Comparison of ENCODE assay signal across 11 cellular contexts in the genomic region with DNA sequence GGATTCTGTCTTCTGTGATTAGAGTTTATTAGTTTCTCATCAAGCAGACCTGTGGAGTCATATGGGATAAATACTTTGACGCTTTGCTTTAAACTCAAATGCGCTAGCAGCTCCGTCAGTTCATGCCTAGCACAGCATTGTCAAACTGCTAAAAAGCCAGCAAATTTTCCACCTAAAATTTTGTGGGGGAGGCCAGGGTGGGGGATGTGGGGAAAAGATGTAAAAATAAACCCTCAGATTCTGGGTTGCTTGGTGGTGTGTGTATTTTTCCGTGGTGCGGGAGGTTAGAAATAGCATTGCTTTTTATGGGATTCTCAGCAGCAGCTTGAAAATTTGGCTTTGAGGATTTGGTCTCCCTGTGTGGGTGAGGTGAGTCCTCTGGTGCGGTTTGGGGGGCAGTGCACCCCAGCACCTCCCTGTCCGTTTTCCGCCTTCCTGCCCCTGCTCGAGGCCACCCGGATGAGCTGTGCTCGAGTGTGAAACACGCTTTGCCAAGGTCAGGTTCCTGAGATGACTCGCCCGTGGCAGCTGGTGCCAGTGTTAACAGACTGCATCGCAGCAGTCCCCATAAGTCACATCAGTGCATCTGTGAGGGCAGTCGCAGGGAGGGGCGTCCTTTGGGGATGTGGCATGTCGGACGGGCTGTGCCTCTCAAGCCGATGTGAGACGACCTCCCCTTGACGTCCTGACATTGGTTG.
DNase-seq lines count a peak whose midpoint lies in the region; ATAC-seq and TF ChIP-seq lines count a peak whose summit lies in the region.
"Had no signal": no experiment of that assay in that cellular context is flagged by ENCODE, and none has a peak within 500 bp of the region (broad histone marks: within the 10 kb centered on the region; RNA-seq: fewer than 3 reads in every experiment).

No MANE protein-coding gene starts in this region.

- peaks cover 70% of the 10 kb centered on the region for H3K4me1 ChIP-seq in CD4-positive, CD25-positive, alpha-beta regulatory T cell (ENCODE audit: control insufficient read depth, insufficient read depth, low read length, poor library complexity, severe bottlenecking)
- H3K4me1 ChIP-seq in adrenal gland (replicated peaks in 1 of 2) = peaks cover 17 to 32% of the 10 kb centered on the region in 2 donors
- H3K4me1 ChIP-seq in SJCRH30 = no peaks in the 10 kb centered on the region
- peaks cover 0 to 6% (median 2%) of the 10 kb centered on the region in 4 donors for H3K4me1 ChIP-seq in transverse colon

- ATAC-seq in CD4-positive, CD25-positive, alpha-beta regulatory T cell (ENCODE audit: low read depth in 2 of 2) = peak; percentile 45 to 56

- in situ Hi-C loops in transverse colon (cut with MboI; ENCODE audit: low pct_ligation_motif_present in 1 of 4, low pct_unique_long_range_greater_than_20kb in 1 of 4, low sequenced_read_pairs in 3 of 4) = no loop called here

- peak overlapping the region; percentile 11 for H3K4me3 ChIP-seq in CD4-positive, CD25-positive, alpha-beta regulatory T cell (ENCODE audit: low read depth, low read length)
- H3K4me3 ChIP-seq in H7 (ENCODE audit: insufficient read depth, low read depth, low read length) (no peak overlapping the region), adrenal gland (no peak overlapping the region), SJCRH30 (no peak overlapping the region), transverse colon (no peak overlapping the region)
- H3K4me3 ChIP-seq: stomach had no signal

- no peaks in the 10 kb centered on the region for H3K27me3 ChIP-seq in CD4-positive, CD25-positive, alpha-beta regulatory T cell (ENCODE audit: control insufficient read depth, insufficient read depth, low read length)
- H3K27me3 ChIP-seq in H7 (ENCODE audit: control insufficient read depth, insufficient read depth, low read length) (no peaks in the 10 kb centered on the region), adrenal gland (no peaks in the 10 kb centered on the region), SJCRH30 (no peaks in the 10 kb centered on the region), transverse colon (no peaks in the 10 kb centered on the region)
- H3K27me3 ChIP-seq: neutrophil, stomach had no signal

- intact Hi-C loops in adrenal gland (cut with DNase I) (no loop called here), transverse colon (cut with DNase I; ENCODE audit: low total_unique reads) (no loop called here)

- H3K9me3 ChIP-seq in CD4-positive, CD25-positive, alpha-beta regulatory T cell (ENCODE audit: control insufficient read depth in 2 of 2, low read length in 2 of 2) = no peaks in the 10 kb centered on the region
- no peaks in the 10 kb centered on the region for H3K9me3 ChIP-seq in adrenal gland (replicated peaks in 1 of 3)
- H3K9me3 ChIP-seq in SJCRH30 (replicated peaks) = no peaks in the 10 kb centered on the region
- H3K9me3 ChIP-seq in transverse colon = no peaks in the 10 kb centered on the region
- H3K9me3 ChIP-seq: neutrophil, stomach had no signal

- peak; percentile 13 to 61 (median 34) for DNase-seq in CD4-positive, CD25-positive, alpha-beta regulatory T cell
- DNase-seq in H7 = peak; percentile 11
- DNase-seq in adrenal gland = peak; percentile 60 to 84 (median 76)
- peak; percentile 79 for DNase-seq in putamen (ENCODE audit: low spot score)
- no peak for DNase-seq in SJCRH30
- DNase-seq in KG1 (lab: John Stamatoyannopoulos, UW) = no peak
- DNase-seq in transverse colon = no peak
- DNase-seq in islet precursor cell = no peak
- DNase-seq: mammary epithelial cell, stomach had no signal

- TF ChIP-seq CTCF in adrenal gland (IDR thresholded peaks at IDR 0.05) = no peak
- no peak for TF ChIP-seq CTCF in transverse colon (IDR thresholded peaks at IDR 0.05)

- no peak for TF ChIP-seq POLR2A in adrenal gland (IDR thresholded peaks at IDR 0.05)
- TF ChIP-seq POLR2A in transverse colon (IDR thresholded peaks at IDR 0.05) = no peak

- H3K4me3 Mint-ChIP-seq in CD4-positive, CD25-positive, alpha-beta regulatory T cell = peak overlapping the region; percentile 30 to 89 (median 80)

- no peaks in the 10 kb centered on the region for H3K36me3 ChIP-seq in CD4-positive, CD25-positive, alpha-beta regulatory T cell (ENCODE audit: control insufficient read depth, insufficient read depth, low read length)
- H3K36me3 ChIP-seq in H7 (replicated peaks; ENCODE audit: control insufficient read depth, insufficient read depth, low read length) (no peaks in the 10 kb centered on the region), adrenal gland (replicated peaks in 1 of 2) (no peaks in the 10 kb centered on the region), SJCRH30 (no peaks in the 10 kb centered on the region), transverse colon (no peaks in the 10 kb centered on the region)
- H3K36me3 ChIP-seq: neutrophil had no signal

- no peak for TF ChIP-seq EP300 in transverse colon (IDR thresholded peaks at IDR 0.05; ENCODE audit: low read depth)

- peak overlapping the region; percentile 95 to 96 (median 96) for H3K27ac Mint-ChIP-seq in CD4-positive, CD25-positive, alpha-beta regulatory T cell

- 48 to 59% (median 52%) methylated on average over 17 to 22 of the region's 22 CpGs for WGBS in adrenal gland, 4 donors
- WGBS in transverse colon (ENCODE audit: low coverage in 1 of 2), 2 donors = 79% methylated on average over 5 to 22 of the region's 22 CpGs

- H3K9me3 Mint-ChIP-seq in CD4-positive, CD25-positive, alpha-beta regulatory T cell = peaks cover 0 to 2% (median 0%) of the 10 kb centered on the region in 7 donors

- no peaks in the 10 kb centered on the region for H3K27me3 Mint-ChIP-seq in CD4-positive, CD25-positive, alpha-beta regulatory T cell

- peak overlapping the region; percentile 71 for H3K27ac ChIP-seq in CD4-positive, CD25-positive, alpha-beta regulatory T cell (ENCODE audit: insufficient read depth, low read length, poor library complexity, severe bottlenecking)
- no peak overlapping the region for H3K27ac ChIP-seq in adrenal gland
- no peak overlapping the region for H3K27ac ChIP-seq in SJCRH30
- H3K27ac ChIP-seq in transverse colon = no peak overlapping the region
- H3K27ac ChIP-seq: neutrophil, stomach had no signal

- H3K4me1 Mint-ChIP-seq in CD4-positive, CD25-positive, alpha-beta regulatory T cell = peaks cover 31 to 91% (median 60%) of the 10 kb centered on the region in 4 donors

- peaks cover 4% of the 10 kb centered on the region for H3K36me3 Mint-ChIP-seq in CD4-positive, CD25-positive, alpha-beta regulatory T cell

Comparison
In these comparisons a context has a peak if more than half of its experiments do, and no peak if none do; other contexts are left out.
1. DNase-seq: peak in CD4-positive, CD25-positive, alpha-beta regulatory T cell (3 of 3), H7 (single experiment), adrenal gland (7 of 7) and putamen (single experiment); none in SJCRH30 (0 of 2), KG1 (single experiment), transverse colon (single experiment) and islet precursor cell (single experiment).